ENCODE assay signal across 11 cellular contexts in genomic region chr7:127486654-127487053, GRCh38.
DNase-seq lines count a peak whose midpoint lies in the region; ATAC-seq lines count a peak whose summit lies in the region.
"Had no signal": no experiment of that assay in that cellular context is flagged by ENCODE, and none has a peak within 500 bp of the region (broad histone marks: within the 10 kb centered on the region; RNA-seq: fewer than 3 reads in every experiment).

No MANE protein-coding gene starts in this region.

- intact Hi-C loops in activated naive CD4-positive, alpha-beta T cell treated with anti-CD3 and anti-CD28 coated beads for 36 hours (cut with micrococcal nuclease): no loop called here

- H3K27me3 Mint-ChIP-seq in activated naive CD4-positive, alpha-beta T cell treated with anti-CD3 and anti-CD28 coated beads for 36 hours (ENCODE audit: low read depth): peaks cover 8% of the 10 kb centered on the region

- H3K9me3 Mint-ChIP-seq in activated naive CD4-positive, alpha-beta T cell treated with anti-CD3 and anti-CD28 coated beads for 36 hours: peaks cover 3% of the 10 kb centered on the region
- H3K9me3 Mint-ChIP-seq: natural killer cell had no signal

- CTCF ChIA-PET in activated naive CD4-positive, alpha-beta T cell treated with anti-CD3 and anti-CD28 coated beads for 36 hours (lab: Charles Lee): no interaction called here

- H3K27ac Mint-ChIP-seq in activated naive CD4-positive, alpha-beta T cell treated with anti-CD3 and anti-CD28 coated beads for 36 hours: no peak overlapping the region
- H3K27ac Mint-ChIP-seq: B cell, natural killer cell had no signal

- DNase-seq in activated naive CD4-positive, alpha-beta T cell treated with anti-CD3 and anti-CD28 coated beads for 36 hours: peak; percentile 15
- DNase-seq in activated naive CD4-positive, alpha-beta T cell treated with anti-CD3 and anti-CD28 coated beads, Interleukin-2, amount 50 U/mL, for 16 hours: no peak
- DNase-seq in SW480 (ENCODE audit: low spot score): peak; percentile 25
- DNase-seq in stimulated activated naive CD8-positive, alpha-beta T cell treated with anti-CD3 and anti-CD28 coated beads, Interleukin-15, Interleukin-2, amounts not matched to agents 100 U/mL and 50 U/mL, for 24 hours: peak; percentile 8
- no peak for DNase-seq in NCI-H526 treated with DMSO at 0.1 percent for 48 hours (lab: John Stamatoyannopoulos, UW)
- DNase-seq in DMS153 (lab: John Stamatoyannopoulos, UW): no peak
- DNase-seq: colonic mucosa, natural killer cell had no signal

- peaks cover 16% of the 10 kb centered on the region for H3K4me1 Mint-ChIP-seq in activated naive CD4-positive, alpha-beta T cell treated with anti-CD3 and anti-CD28 coated beads for 36 hours (ENCODE audit: low read depth)
- H3K4me1 Mint-ChIP-seq: B cell, natural killer cell had no signal

- no peak overlapping the region for H3K4me3 Mint-ChIP-seq in activated naive CD4-positive, alpha-beta T cell treated with anti-CD3 and anti-CD28 coated beads for 36 hours
- H3K4me3 Mint-ChIP-seq: B cell, natural killer cell had no signal

- H3K36me3 Mint-ChIP-seq in activated naive CD4-positive, alpha-beta T cell treated with anti-CD3 and anti-CD28 coated beads for 36 hours (ENCODE audit: low read depth): no peaks in the 10 kb centered on the region
- H3K36me3 Mint-ChIP-seq: natural killer cell had no signal

- ATAC-seq in HG02885 (IDR thresholded peaks at IDR 0.05; ENCODE audit: poor library complexity, unreplicated experiment) (peak; percentile 71), HG03460 (IDR thresholded peaks at IDR 0.05; ENCODE audit: unreplicated experiment) (no peak)
- ATAC-seq in stimulated activated naive CD8-positive, alpha-beta T cell treated with anti-CD3 and anti-CD28 coated beads, Interleukin-15, Interleukin-2, amounts not matched to agents 100 U/mL and 50 U/mL, for 24 hours: peak; percentile 90
- ATAC-seq: natural killer cell had no signal

Comparison
In these comparisons a context has a peak if more than half of its experiments do, and no peak if none do; other contexts are left out.
1. DNase-seq: peak in activated naive CD4-positive, alpha-beta T cell treated with anti-CD3 and anti-CD28 coated beads for 36 hours (single experiment), SW480 (single experiment) and stimulated activated naive CD8-positive, alpha-beta T cell treated with anti-CD3 and anti-CD28 coated beads, Interleukin-15, Interleukin-2, amounts not matched to agents 100 U/mL and 50 U/mL, for 24 hours (single experiment); none in activated naive CD4-positive, alpha-beta T cell treated with anti-CD3 and anti-CD28 coated beads, Interleukin-2, amount 50 U/mL, for 16 hours (single experiment), NCI-H526 treated with DMSO at 0.1 percent for 48 hours (single experiment) and DMS153 (single experiment).